1 cellular context compared by ENCODE assay signal in genomic region chr2:218399391-218400166, GRCh38.
TF ChIP-seq lines count a peak whose summit lies in the region.

CTDSP1 (plus strand) TSS chr2:218399868; CDS start chr2:218400091, 223 bp downstream.

TF ChIP-seq in SK-N-SH, 30 proteins besides CTCF, POLR2A, EP300 and RAD21 (continued from another document):
- TF ChIP-seq FOXJ3 (CRISPR knock-in tag; IDR thresholded peaks at IDR 0.05) = peak; percentile 37; the same call in 1 of the 2 replicates
- peak; percentile 48; the same call in 1 of the 2 replicates for TF ChIP-seq ELF1 (IDR thresholded peaks at IDR 0.05)
- peak; percentile 37; the same call in 1 of the 2 replicates for TF ChIP-seq REST (IDR thresholded peaks at IDR 0.05; ENCODE audit: low read depth, low read length)
- peak; percentile 80 for TF ChIP-seq CHD2 (IDR thresholded peaks at IDR 0.05; ENCODE audit: low read length, partially characterized antibody)
- no peak for TF ChIP-seq RCOR1 (IDR thresholded peaks at IDR 0.05; ENCODE audit: low read length)
- peak; percentile 52 for TF ChIP-seq PBX3 (IDR thresholded peaks at IDR 0.05)
- TF ChIP-seq USF1 (IDR thresholded peaks at IDR 0.05; ENCODE audit: borderline replicate concordance, low read depth) = peak; percentile 59
- no peak for TF ChIP-seq GATA2 (CRISPR knock-in tag; IDR thresholded peaks at IDR 0.05)
- peak; percentile 73 for TF ChIP-seq NRF1 (IDR thresholded peaks at IDR 0.05; ENCODE audit: low read depth, low read length)
TF ChIP-seq in SK-N-SH: peak in this region for 18.
